ENCODE assay signal across 17 cellular contexts in genomic region chr6:158437571-158437970, GRCh38.
"Had no signal": no experiment of that assay in that cellular context is flagged by ENCODE, and none has a peak within 500 bp of the region (broad histone marks: within the 10 kb centered on the region; RNA-seq: fewer than 3 reads in every experiment).

No MANE protein-coding gene starts in this region.

- H3K27me3 ChIP-seq: colonic mucosa, foreskin keratinocyte, hepatocyte, sigmoid colon, vagina had no signal

- DNase-seq: colonic mucosa; dermis blood vessel endothelial cell; foreskin keratinocyte; kidney; left cardiac atrium; left ventricle myocardium inferior; lower lobe of right lung; natural killer cell; posterior cingulate gyrus; sigmoid colon; small intestine; stimulated activated CD4-positive, alpha-beta T cell treated with anti-CD3 and anti-CD28 coated beads, Interleukin-12 subunit alpha, Interleukin-12 subunit beta, amount 100 ng/mL, for 4 hours; stimulated activated CD4-positive, alpha-beta T cell treated with anti-CD3 and anti-CD28 coated beads, Interleukin-2, amount 100 ng/mL, for 48 hours; stimulated activated naive CD4-positive, alpha-beta T cell treated with Interleukin-2 at 50 U/mL for 16 hours; trophoblast cell had no signal

- H2AFZ ChIP-seq: hepatocyte had no signal

- H3K4me3 ChIP-seq: colonic mucosa, hepatocyte, left ventricle myocardium inferior, lower lobe of right lung, sigmoid colon, vagina had no signal

- ATAC-seq: foreskin keratinocyte, lower lobe of right lung, natural killer cell had no signal

- H3K27ac ChIP-seq: colonic mucosa, foreskin keratinocyte, hepatocyte, left ventricle myocardium inferior, lower lobe of right lung, sigmoid colon, vagina had no signal

- H3K36me3 ChIP-seq: colonic mucosa, left ventricle myocardium inferior, lower lobe of right lung, sigmoid colon, vagina had no signal

- H3K79me2 ChIP-seq: hepatocyte had no signal

- H3K9me3 ChIP-seq: colonic mucosa, left ventricle myocardium inferior, lower lobe of right lung, sigmoid colon, vagina had no signal

- H3K4me2 ChIP-seq: hepatocyte had no signal

- FAIRE-seq: kidney, small intestine had no signal

- H3K4me1 ChIP-seq: colonic mucosa, foreskin keratinocyte, lower lobe of right lung, vagina had no signal
